ENCODE assay signal across 9 cellular contexts in genomic region chr1:24103465-24103864, GRCh38. TPM values are rescaled to one million over a fixed set of nuclear protein-coding genes. Genes with fewer than 3 reads are reported as not detected.
"Had no signal": no experiment of that assay in that cellular context is flagged by ENCODE, and none has a peak within 500 bp of the region (broad histone marks: within the 10 kb centered on the region; RNA-seq: fewer than 3 reads in every experiment).

No MANE protein-coding gene starts in this region.

RNA-seq across cellular contexts. Expression of gene MYOM3, which starts 8.5 kb away (rescaled TPM):
- total RNA-seq: activated CD4-positive, alpha-beta memory T cell treated with anti-CD3 and anti-CD28 coated beads, Interleukin-2, amount 10 ng/mL, durations not matched to agents 7 days and 5 days; activated CD4-positive, alpha-beta T cell treated with anti-CD3 and anti-CD28 coated beads for 36 hours; activated CD8-positive, alpha-beta memory T cell treated with anti-CD3 and anti-CD28 coated beads for 36 hours; activated naive CD4-positive, alpha-beta T cell treated with anti-CD3 and anti-CD28 coated beads for 36 hours; activated T-helper 17 cell treated with anti-CD3 and anti-CD28 coated beads, Interleukin-2, amount 50 U/mL, for 72 hours; OCI-LY7; SJCRH30; T-helper 2 cell treated with Interferon-gamma antibody and Interleukin-4, amounts not matched to agents 100 ng/mL and 5 ng/mL, for 36 hours had no signal

RNA-seq across cellular contexts. Expression of gene IL22RA1, which starts 39.5 kb away (rescaled TPM):
- total RNA-seq: activated CD4-positive, alpha-beta memory T cell treated with anti-CD3 and anti-CD28 coated beads, Interleukin-2, amount 10 ng/mL, durations not matched to agents 7 days and 5 days; activated CD4-positive, alpha-beta T cell treated with anti-CD3 and anti-CD28 coated beads for 36 hours; activated CD8-positive, alpha-beta memory T cell treated with anti-CD3 and anti-CD28 coated beads for 36 hours; activated naive CD4-positive, alpha-beta T cell treated with anti-CD3 and anti-CD28 coated beads for 36 hours; activated T-helper 17 cell treated with anti-CD3 and anti-CD28 coated beads, Interleukin-2, amount 50 U/mL, for 72 hours; astrocyte; OCI-LY7; SJCRH30; T-helper 2 cell treated with Interferon-gamma antibody and Interleukin-4, amounts not matched to agents 100 ng/mL and 5 ng/mL, for 36 hours had no signal
